ENCODE assay signal across 1 cellular context in the genomic region with DNA sequence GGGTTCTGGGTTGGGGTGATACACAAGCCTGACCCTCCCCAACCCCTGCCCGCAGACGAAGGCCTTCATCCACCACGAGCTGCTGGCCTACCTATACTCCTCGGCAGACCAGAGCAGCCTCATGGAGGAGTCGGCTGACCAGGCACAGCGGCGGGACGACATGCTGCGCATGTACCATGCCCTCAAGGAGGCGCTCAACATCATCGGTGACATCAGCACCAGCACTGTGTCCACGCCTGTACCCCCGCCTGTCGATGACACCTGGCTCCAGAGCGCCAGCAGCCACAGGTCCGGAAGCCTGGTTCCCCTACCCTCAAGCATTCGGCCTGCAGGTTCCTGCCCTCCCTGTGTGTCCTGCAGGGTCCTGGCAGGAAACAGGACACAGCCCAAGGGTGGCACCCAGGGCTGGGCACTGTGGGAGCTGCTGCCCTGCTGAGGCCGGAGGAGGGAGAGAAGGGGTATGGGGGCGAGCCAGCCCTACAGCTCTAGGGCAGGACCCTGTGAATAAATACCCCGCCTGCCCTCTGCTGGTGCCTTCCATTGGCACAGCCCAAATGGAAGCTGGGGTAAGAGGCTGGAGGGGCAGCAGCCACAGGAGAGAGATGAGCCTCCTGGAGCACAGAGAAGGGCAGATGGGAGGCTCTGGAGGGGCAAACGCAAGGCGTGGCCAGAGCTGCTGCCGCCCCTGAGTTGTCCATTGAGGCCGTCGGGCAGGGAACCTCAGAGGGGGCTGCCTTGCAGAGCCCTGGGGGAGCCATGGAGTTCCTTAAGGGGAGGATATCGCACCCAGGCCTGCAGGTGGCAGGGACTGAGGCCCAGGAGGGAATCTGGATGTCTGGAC.
A peak's percentile ranks its signal among the peaks of the same experiment; 100 is the strongest.
TF ChIP-seq lines count a peak whose summit lies in the region.

No MANE protein-coding gene starts in this region.

TF ChIP-seq in H1, 55 proteins besides CTCF, POLR2A, EP300 and RAD21:
- TF ChIP-seq PHF8 (conservative IDR thresholded peaks at IDR 0.05; ENCODE audit: low read depth, low read length) (no peak), BACH1 (IDR thresholded peaks at IDR 0.05; ENCODE audit: low read length) (no peak), SAP30 (IDR thresholded peaks at IDR 0.05; ENCODE audit: insufficient read depth, insufficient replicate concordance, low read length) (no peak), POLR2AphosphoS5 (IDR thresholded peaks at IDR 0.05; ENCODE audit: low read depth, low read length) (no peak; the same call in 1 of the 2 replicates), SUZ12 (IDR thresholded peaks at IDR 0.05; ENCODE audit: low read length) (no peak), CREB1 (IDR thresholded peaks at IDR 0.05) (peak; percentile 78)
- TF ChIP-seq, protein P1, sequence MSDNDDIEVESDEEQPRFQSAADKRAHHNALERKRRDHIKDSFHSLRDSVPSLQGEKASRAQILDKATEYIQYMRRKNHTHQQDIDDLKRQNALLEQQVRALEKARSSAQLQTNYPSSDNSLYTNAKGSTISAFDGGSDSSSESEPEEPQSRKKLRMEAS (IDR thresholded peaks at IDR 0.05), result peak; percentile 47
